ENCODE assay signal across 24 cellular contexts in the genomic region with DNA sequence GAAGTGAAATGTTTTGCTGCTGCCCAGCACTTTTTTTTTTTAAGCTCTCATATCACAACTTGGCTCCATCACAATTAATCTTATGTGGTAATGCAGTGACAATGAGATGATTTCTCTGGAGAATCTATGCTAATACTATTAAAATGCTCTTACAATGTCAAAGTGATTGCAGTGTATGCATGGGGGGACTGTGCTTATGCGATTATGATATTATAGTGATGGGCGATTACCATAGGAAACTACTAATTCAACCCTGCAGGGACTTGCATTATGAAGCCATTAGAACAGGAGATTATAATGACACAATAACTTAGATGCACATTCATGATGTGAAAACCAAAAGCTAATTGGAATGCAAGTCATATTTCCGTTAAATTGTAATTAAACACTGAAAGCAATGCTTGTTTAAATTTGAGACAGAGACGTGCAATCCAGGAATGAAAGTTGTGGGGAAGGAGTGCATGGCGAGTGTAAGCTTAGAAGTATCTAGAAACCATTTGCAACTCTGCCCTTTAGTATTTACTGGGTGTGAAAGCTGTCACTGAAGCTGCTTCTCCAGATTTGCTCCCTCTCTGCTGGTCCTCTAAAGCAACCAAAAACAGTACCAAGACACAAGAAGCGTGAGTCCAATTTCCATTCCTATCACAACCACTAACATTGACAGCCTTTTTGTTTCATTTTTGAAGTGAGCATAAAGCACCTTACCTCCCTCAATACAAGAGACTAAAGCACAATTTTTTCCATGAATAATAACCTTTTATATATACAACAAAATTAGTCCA. TPM values are rescaled to one million over a fixed set of nuclear protein-coding genes. Genes with fewer than 3 reads are reported as not detected.
DNase-seq lines count a peak whose midpoint lies in the region; ATAC-seq and TF ChIP-seq lines count a peak whose summit lies in the region.
"Had no signal": no experiment of that assay in that cellular context is flagged by ENCODE, and none has a peak within 500 bp of the region (broad histone marks: within the 10 kb centered on the region; RNA-seq: fewer than 3 reads in every experiment).

No MANE protein-coding gene starts in this region.

- no peak overlapping the region for H3K27ac ChIP-seq in HCT116 (ENCODE audit: low read depth, low read length)
- H3K27ac ChIP-seq: gastroesophageal sphincter, right lobe of liver, SJSA1, thyroid gland had no signal

- TF ChIP-seq POLR2A in HCT116 (IDR thresholded peaks at IDR 0.05; ENCODE audit: borderline replicate concordance, extremely low read depth, insufficient read depth, insufficient read length), result no peak

- ATAC-seq in activated naive CD8-positive, alpha-beta T cell treated with anti-CD3 and anti-CD28 coated beads, Interleukin-2, amount 50 U/mL, for 24 hours, result peak; percentile 43
- ATAC-seq in HCT116, result no peak
- ATAC-seq in stimulated activated effector memory CD8-positive, alpha-beta T cell treated with anti-CD3 and anti-CD28 coated beads, Interleukin-12 subunit alpha, Interleukin-12 subunit beta, amount 100 ng/mL, for 72 hours, result peak; percentile 66
- no peak for ATAC-seq in HG02981 (IDR thresholded peaks at IDR 0.05; ENCODE audit: unreplicated experiment)
- ATAC-seq: gastroesophageal sphincter, K562 had no signal

- POLR2A ChIA-PET in HCT116 (lab: Charles Lee), result no interaction called here

- H3K27me3 Mint-ChIP-seq in activated naive CD8-positive, alpha-beta T cell treated with anti-CD3 and anti-CD28 coated beads, Interleukin-2, amount 50 U/mL, for 24 hours, result no peaks in the 10 kb centered on the region
- no peaks in the 10 kb centered on the region for H3K27me3 Mint-ChIP-seq in activated naive CD8-positive, alpha-beta T cell treated with anti-CD3 and anti-CD28 coated beads for 36 hours
- H3K27me3 Mint-ChIP-seq: activated naive CD4-positive, alpha-beta T cell treated with anti-CD3 and anti-CD28 coated beads, Interleukin-2, amount 10 ng/mL, durations not matched to agents 7 days and 5 days; stimulated activated naive CD8-positive, alpha-beta T cell treated with anti-CD3 and anti-CD28 coated beads, Interleukin-15, Interleukin-2, amounts not matched to agents 100 ng/mL and 50 ng/mL, for 24 hours had no signal

- H3K4me3 Mint-ChIP-seq in activated naive CD8-positive, alpha-beta T cell treated with anti-CD3 and anti-CD28 coated beads, Interleukin-2, amount 50 U/mL, for 24 hours, result no peak overlapping the region
- no peak overlapping the region for H3K4me3 Mint-ChIP-seq in activated naive CD8-positive, alpha-beta T cell treated with anti-CD3 and anti-CD28 coated beads for 36 hours
- no peak overlapping the region for H3K4me3 Mint-ChIP-seq in stimulated activated effector memory CD8-positive, alpha-beta T cell treated with anti-CD3 and anti-CD28 coated beads, Interleukin-12 subunit alpha, Interleukin-12 subunit beta, amount 100 ng/mL, for 72 hours
- H3K4me3 Mint-ChIP-seq: activated naive CD4-positive, alpha-beta T cell treated with anti-CD3 and anti-CD28 coated beads, Interleukin-2, amount 10 ng/mL, durations not matched to agents 7 days and 5 days; activated T-cell treated with anti-CD3 and anti-CD28 coated beads, Interleukin-2, amount 50 U/mL, for 72 hours; stimulated activated naive CD8-positive, alpha-beta T cell treated with anti-CD3 and anti-CD28 coated beads, Interleukin-15, Interleukin-2, amounts not matched to agents 100 ng/mL and 50 ng/mL, for 24 hours; T-helper 1 cell treated with Interleukin-12 subunit alpha and Interleukin-12 subunit beta and Interleukin-4 antibody, amounts not matched to agents 30 μg/mL and 1 μg/mL, for 36 hours had no signal

- intact Hi-C loops in HCT116 (cut with micrococcal nuclease), result no loop called here
- intact Hi-C loops in posterior cingulate gyrus (cut with DNase I), result no loop called here

- no peak overlapping the region for H3K9ac ChIP-seq in HCT116 (ENCODE audit: low read length)

- H3K9me3 ChIP-seq in HCT116 (ENCODE audit: control insufficient read depth in 1 of 2, insufficient read depth in 1 of 2, low read depth in 1 of 2, low read length in 2 of 2), result no peaks in the 10 kb centered on the region
- H3K9me3 ChIP-seq: gastroesophageal sphincter, right lobe of liver, SJSA1, thyroid gland had no signal

- no peak overlapping the region for H2AFZ ChIP-seq in HCT116 (ENCODE audit: low read depth, low read length, poor library complexity, severe bottlenecking)

- H3K36me3 Mint-ChIP-seq in activated naive CD8-positive, alpha-beta T cell treated with anti-CD3 and anti-CD28 coated beads, Interleukin-2, amount 50 U/mL, for 24 hours (ENCODE audit: low read depth), result peaks cover 27% of the 10 kb centered on the region
- H3K36me3 Mint-ChIP-seq in activated naive CD8-positive, alpha-beta T cell treated with anti-CD3 and anti-CD28 coated beads for 36 hours, result peaks cover 33% of the 10 kb centered on the region
- H3K36me3 Mint-ChIP-seq in stimulated activated effector memory CD8-positive, alpha-beta T cell treated with anti-CD3 and anti-CD28 coated beads, Interleukin-12 subunit alpha, Interleukin-12 subunit beta, amount 100 ng/mL, for 72 hours, result peaks cover 5% of the 10 kb centered on the region

- TF ChIP-seq CTCF in HCT116 (IDR thresholded peaks at IDR 0.05 in 2 of 3, conservative IDR thresholded peaks at IDR 0.05 in 1 of 3; ENCODE audit: borderline replicate concordance in 1 of 3, insufficient read depth in 1 of 3, low read depth in 2 of 3, low read length in 2 of 3), result no peak

- CTCF ChIA-PET in HCT116 (lab: Charles Lee), result no interaction called here

- H3K79me2 ChIP-seq in HCT116 (ENCODE audit: insufficient read depth, low read length), result peaks cover 22% of the 10 kb centered on the region

- no peaks in the 10 kb centered on the region; a peak in 1 of 4 replicates for H3K36me3 ChIP-seq in HCT116 (ENCODE audit: control insufficient read depth in 1 of 2, insufficient read depth in 2 of 2, low read length in 2 of 2)
- H3K36me3 ChIP-seq: gastroesophageal sphincter, right lobe of liver, SJSA1, thyroid gland had no signal

- H3K4me1 ChIP-seq in HCT116 (ENCODE audit: control insufficient read depth in 1 of 2, insufficient read depth in 2 of 2, low read length in 2 of 2), result peaks cover 0 to 3% of the 10 kb centered on the region in 2 experiments; a peak in 1 of 4 replicates
- H3K4me1 ChIP-seq: gastroesophageal sphincter, right lobe of liver, SJSA1 had no signal

- no peak overlapping the region for H3K27ac Mint-ChIP-seq in activated naive CD8-positive, alpha-beta T cell treated with anti-CD3 and anti-CD28 coated beads, Interleukin-2, amount 50 U/mL, for 24 hours
- no peak overlapping the region for H3K27ac Mint-ChIP-seq in activated naive CD8-positive, alpha-beta T cell treated with anti-CD3 and anti-CD28 coated beads for 36 hours
- no peak overlapping the region for H3K27ac Mint-ChIP-seq in stimulated activated effector memory CD8-positive, alpha-beta T cell treated with anti-CD3 and anti-CD28 coated beads, Interleukin-12 subunit alpha, Interleukin-12 subunit beta, amount 100 ng/mL, for 72 hours
- H3K27ac Mint-ChIP-seq: activated naive CD4-positive, alpha-beta T cell treated with anti-CD3 and anti-CD28 coated beads, Interleukin-2, amount 10 ng/mL, durations not matched to agents 7 days and 5 days; activated T-cell treated with anti-CD3 and anti-CD28 coated beads, Interleukin-2, amount 50 U/mL, for 72 hours; stimulated activated naive CD8-positive, alpha-beta T cell treated with anti-CD3 and anti-CD28 coated beads, Interleukin-15, Interleukin-2, amounts not matched to agents 100 ng/mL and 50 ng/mL, for 24 hours; T-helper 1 cell treated with Interleukin-12 subunit alpha and Interleukin-12 subunit beta and Interleukin-4 antibody, amounts not matched to agents 30 μg/mL and 1 μg/mL, for 36 hours had no signal

- H4K20me1 ChIP-seq in HCT116 (ENCODE audit: insufficient read depth), result no peaks in the 10 kb centered on the region

- H3K9me2 ChIP-seq in HCT116 (ENCODE audit: insufficient read depth), result no peaks in the 10 kb centered on the region

- RAD21 ChIA-PET in HCT116 (lab: Charles Lee; ENCODE audit: low non-redundant PET in 1 of 2, low total read pairs in 2 of 2, uncharacterized antibody in 2 of 2, unreplicated experiment in 2 of 2), result no interaction called here

- TSS peak; percentile 24 for BruUV-seq in HCT116 (replicated peaks; lab: Mats Ljungman, UMichigan)

- H3K27me3 ChIP-seq in HCT116 (ENCODE audit: insufficient read depth, low read length), result no peaks in the 10 kb centered on the region
- H3K27me3 ChIP-seq: gastroesophageal sphincter, right lobe of liver, SJSA1, thyroid gland had no signal

- H3K4me1 Mint-ChIP-seq in activated naive CD8-positive, alpha-beta T cell treated with anti-CD3 and anti-CD28 coated beads, Interleukin-2, amount 50 U/mL, for 24 hours, result peaks cover 10% of the 10 kb centered on the region
- peaks cover 8% of the 10 kb centered on the region for H3K4me1 Mint-ChIP-seq in activated naive CD8-positive, alpha-beta T cell treated with anti-CD3 and anti-CD28 coated beads for 36 hours
- peaks cover 22% of the 10 kb centered on the region for H3K4me1 Mint-ChIP-seq in stimulated activated effector memory CD8-positive, alpha-beta T cell treated with anti-CD3 and anti-CD28 coated beads, Interleukin-12 subunit alpha, Interleukin-12 subunit beta, amount 100 ng/mL, for 72 hours
- H3K4me1 Mint-ChIP-seq: activated naive CD4-positive, alpha-beta T cell treated with anti-CD3 and anti-CD28 coated beads, Interleukin-2, amount 10 ng/mL, durations not matched to agents 7 days and 5 days had no signal

- H3K4me2 ChIP-seq in HCT116 (ENCODE audit: low read length), result no peak overlapping the region

- TF ChIP-seq RAD21 in HCT116 (IDR thresholded peaks at IDR 0.05; ENCODE audit: low read depth), result no peak

- no peaks in the 10 kb centered on the region for H3K9me3 Mint-ChIP-seq in activated naive CD8-positive, alpha-beta T cell treated with anti-CD3 and anti-CD28 coated beads, Interleukin-2, amount 50 U/mL, for 24 hours
- H3K9me3 Mint-ChIP-seq in activated naive CD8-positive, alpha-beta T cell treated with anti-CD3 and anti-CD28 coated beads for 36 hours, result no peaks in the 10 kb centered on the region
- no peaks in the 10 kb centered on the region for H3K9me3 Mint-ChIP-seq in stimulated activated effector memory CD8-positive, alpha-beta T cell treated with anti-CD3 and anti-CD28 coated beads, Interleukin-12 subunit alpha, Interleukin-12 subunit beta, amount 100 ng/mL, for 72 hours
- H3K9me3 Mint-ChIP-seq: activated naive CD4-positive, alpha-beta T cell treated with anti-CD3 and anti-CD28 coated beads, Interleukin-2, amount 10 ng/mL, durations not matched to agents 7 days and 5 days; activated T-cell treated with anti-CD3 and anti-CD28 coated beads, Interleukin-2, amount 50 U/mL, for 72 hours; stimulated activated naive CD8-positive, alpha-beta T cell treated with anti-CD3 and anti-CD28 coated beads, Interleukin-15, Interleukin-2, amounts not matched to agents 100 ng/mL and 50 ng/mL, for 24 hours; T-helper 1 cell treated with Interleukin-12 subunit alpha and Interleukin-12 subunit beta and Interleukin-4 antibody, amounts not matched to agents 30 μg/mL and 1 μg/mL, for 36 hours had no signal

- no peak for DNase-seq in activated naive CD8-positive, alpha-beta T cell treated with anti-CD3 and anti-CD28 coated beads, Interleukin-2, amount 50 U/mL, for 24 hours
- no peak for DNase-seq in activated naive CD8-positive, alpha-beta T cell treated with anti-CD3 and anti-CD28 coated beads for 36 hours
- no peak for DNase-seq in HCT116 (ENCODE audit: low read depth, low spot score)
- DNase-seq in NCI-H82 treated with DMSO at 0.1 percent for 48 hours (lab: John Stamatoyannopoulos, UW; ENCODE audit: unreplicated experiment), result peak; percentile 76
- DNase-seq in stimulated activated effector memory CD8-positive, alpha-beta T cell treated with anti-CD3 and anti-CD28 coated beads, Interleukin-12 subunit alpha, Interleukin-12 subunit beta, amount 100 ng/mL, for 72 hours (ENCODE audit: low spot score in 2 of 2), result no peak
- no peak for DNase-seq in posterior cingulate gyrus
- DNase-seq in NCI-H524 treated with DMSO at 0.1 percent for 48 hours (lab: John Stamatoyannopoulos, UW), result no peak
- DNase-seq: activated CD4-positive, CD25-positive, alpha-beta regulatory T cell treated with anti-CD3 and anti-CD28 coated beads, Interleukin-2, amount 50 U/mL, for 72 hours; activated naive CD4-positive, alpha-beta T cell treated with anti-CD3 and anti-CD28 coated beads, Interleukin-2, amount 10 ng/mL, durations not matched to agents 7 days and 5 days; activated T-cell treated with anti-CD3 and anti-CD28 coated beads, Interleukin-2, amount 50 U/mL, for 72 hours; anterior cingulate cortex; C1 segment of cervical spinal cord; H7; NCI-H2029 treated with DMSO at 0.1 percent for 48 hours; NCI-H446; right lobe of liver; thyroid gland had no signal

- no peak overlapping the region for H3K4me3 ChIP-seq in HCT116 (replicated peaks in 1 of 2; ENCODE audit: low read depth in 1 of 2, low read length in 2 of 2)
- H3K4me3 ChIP-seq: gastroesophageal sphincter, K562, right lobe of liver, SJSA1, thyroid gland had no signal

RNA-seq across cellular contexts. Expression of a gene that starts 21.6 kb away (rescaled TPM):
- 10 to 100 TPM; 22.9 to 28.0 TPM for total RNA-seq in activated naive CD8-positive, alpha-beta T cell treated with anti-CD3 and anti-CD28 coated beads for 36 hours
- 25.8 TPM for total RNA-seq in HCT116 (2021; ENCODE audit: unreplicated experiment)
- 7.1 and 11.4 TPM in 2 replicates for polyA plus RNA-seq in HCT116 (2012)
- polyA plus RNA-seq: neural cell had no signal

Comparison
In these comparisons a context has a peak if more than half of its experiments do, and no peak if none do; other contexts are left out.
1. ATAC-seq: peak in activated naive CD8-positive, alpha-beta T cell treated with anti-CD3 and anti-CD28 coated beads, Interleukin-2, amount 50 U/mL, for 24 hours (single experiment) and stimulated activated effector memory CD8-positive, alpha-beta T cell treated with anti-CD3 and anti-CD28 coated beads, Interleukin-12 subunit alpha, Interleukin-12 subunit beta, amount 100 ng/mL, for 72 hours (single experiment); none in HCT116 (single experiment) and HG02981 (single experiment).